In the genomic region with DNA sequence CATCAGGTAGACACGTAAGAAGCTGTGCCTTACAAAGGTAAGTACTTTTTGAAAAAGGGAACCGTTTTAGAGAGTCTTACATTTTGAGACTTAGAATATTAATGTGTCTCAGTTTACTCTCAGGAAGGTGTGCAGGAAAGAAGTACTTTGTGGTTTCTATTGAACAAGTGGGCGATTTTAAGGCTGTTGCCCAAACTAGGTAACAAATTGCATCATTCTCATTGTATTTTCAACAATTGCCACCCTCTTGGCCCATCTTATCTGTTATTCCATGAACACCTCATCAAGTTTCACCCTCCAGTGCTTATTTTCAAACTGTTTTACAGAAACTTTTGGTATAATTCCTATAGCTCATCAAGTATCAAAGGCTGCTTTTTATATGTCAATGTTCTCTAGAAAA, we compare ENCODE assay signal across 26 cellular contexts.
"Had no signal": no experiment of that assay in that cellular context is flagged by ENCODE, and none has a peak within 500 bp of the region (broad histone marks: within the 10 kb centered on the region; RNA-seq: fewer than 3 reads in every experiment).

No MANE protein-coding gene starts in this region.

- H3K27ac ChIP-seq: esophagus squamous epithelium, heart right ventricle, left lung, psoas muscle, sigmoid colon, testis, tibial artery had no signal

- H3K27me3 ChIP-seq: esophagus squamous epithelium, heart right ventricle, left lung, sigmoid colon, testis, tibial artery had no signal

- H3K9me3 ChIP-seq: esophagus squamous epithelium, heart right ventricle, left lung, psoas muscle, sigmoid colon, testis, tibial artery had no signal

- H3K4me3 ChIP-seq: esophagus squamous epithelium, heart right ventricle, left lung, psoas muscle, sigmoid colon, testis, tibial artery had no signal

- DNase-seq: cortex of kidney; effector memory CD8-positive, alpha-beta T cell; erythroblast; esophagus squamous epithelium; foreskin melanocyte; glutamatergic neuron; heart right ventricle; hippocampal formation; left cardiac atrium; left lung; mesendoderm; naive thymus-derived CD8-positive, alpha-beta T cell; nephron progenitor cell; nucleus accumbens; psoas muscle; right cardiac atrium; sigmoid colon; stimulated activated CD4-positive, alpha-beta T cell treated with anti-CD3 and anti-CD28 coated beads, Interleukin-2, amount 100 ng/mL, for 24 hours; stimulated activated CD4-positive, alpha-beta T cell treated with anti-CD3 and anti-CD28 coated beads, Interleukin-4, amount 100 ng/mL, for 24 hours; stimulated activated naive CD4-positive, alpha-beta T cell treated with Interleukin-2 at 50 U/mL for 16 hours; substantia nigra; testis; tibial artery had no signal

- H3K36me3 ChIP-seq: esophagus squamous epithelium, heart right ventricle, left lung, sigmoid colon, tibial artery had no signal

- H3K4me1 ChIP-seq: esophagus squamous epithelium, heart right ventricle, left lung, psoas muscle, sigmoid colon, testis, tibial artery had no signal

- FAIRE-seq: endometrium, islet of Langerhans had no signal

- ATAC-seq: effector memory CD8-positive, alpha-beta T cell; heart right ventricle; left cardiac atrium; left lung; naive thymus-derived CD8-positive, alpha-beta T cell; psoas muscle; right cardiac atrium; stimulated activated effector memory CD8-positive, alpha-beta T cell treated with anti-CD3 and anti-CD28 coated beads, Interleukin-12 subunit alpha, Interleukin-12 subunit beta, amount 100 ng/mL, for 72 hours had no signal
